Comparison of ENCODE assay signal across 8 cellular contexts in the genomic region with DNA sequence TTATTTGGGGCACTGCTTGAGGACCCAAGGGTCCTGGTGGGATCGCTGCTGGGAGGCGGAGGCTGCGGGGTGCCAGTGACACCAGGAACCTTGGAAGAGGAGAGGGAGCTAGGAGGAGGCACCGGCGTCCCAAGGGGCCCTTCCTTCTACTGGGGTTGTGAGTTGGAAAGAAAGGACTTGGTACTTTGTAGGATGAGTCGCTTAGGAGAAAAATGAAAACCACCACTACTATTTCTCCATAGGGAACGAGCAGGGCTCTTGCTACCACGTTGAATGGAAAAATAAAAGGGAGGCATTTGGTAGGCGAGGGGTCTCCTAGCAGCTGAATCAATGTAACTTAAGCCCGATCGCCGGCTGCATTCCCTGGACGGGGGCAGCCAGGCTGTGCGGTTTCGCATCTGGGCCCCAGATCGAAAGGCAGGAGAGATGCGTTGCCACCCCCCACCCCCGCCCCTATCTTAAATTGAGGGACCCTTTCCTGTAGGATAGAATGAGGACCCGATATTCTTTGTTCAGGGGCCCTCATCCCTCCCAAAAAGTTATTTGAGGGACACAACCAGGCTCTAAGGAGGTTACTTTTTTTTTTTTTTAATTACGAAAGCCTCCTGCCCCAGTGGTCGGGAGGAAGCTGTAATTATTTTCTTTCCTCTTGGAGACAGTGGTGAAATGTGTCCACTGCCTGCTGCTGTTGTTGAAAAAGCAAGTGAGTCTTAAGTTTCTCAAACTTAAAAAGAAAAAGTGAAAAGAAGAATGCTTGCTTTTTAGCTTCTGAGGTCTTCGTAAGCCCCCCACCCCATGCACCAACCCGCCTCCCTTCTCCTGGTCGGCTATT. TPM values are rescaled to one million over a fixed set of nuclear protein-coding genes. Genes with fewer than 3 reads are reported as not detected.
DNase-seq lines count a peak whose midpoint lies in the region; ATAC-seq and TF ChIP-seq lines count a peak whose summit lies in the region.

No MANE protein-coding gene starts in this region.

- H3K4me1 ChIP-seq in ectodermal cell (ENCODE audit: control insufficient read depth, insufficient read depth, low read length), result peaks cover 24% of the 10 kb centered on the region
- peaks cover 34% of the 10 kb centered on the region for H3K4me1 ChIP-seq in neuron (ENCODE audit: insufficient read depth, low read length)

- H2AFZ ChIP-seq in neuron (ENCODE audit: low read depth, low read length), result peak overlapping the region; percentile 66

- peaks cover 4% of the 10 kb centered on the region for H3K36me3 ChIP-seq in ectodermal cell (ENCODE audit: control insufficient read depth, insufficient read depth, low read length)
- H3K36me3 ChIP-seq in neuron (ENCODE audit: insufficient read depth, low read length), result peaks cover 3% of the 10 kb centered on the region

- no peaks in the 10 kb centered on the region for H3K27me3 ChIP-seq in ectodermal cell (ENCODE audit: control insufficient read depth, insufficient read depth, low read length, poor library complexity, severe bottlenecking)
- no peaks in the 10 kb centered on the region for H3K27me3 ChIP-seq in neuron (ENCODE audit: insufficient read depth, low read length)

- no peak for TF ChIP-seq CTCF in C4-2B (conservative IDR thresholded peaks at IDR 0.05)
- TF ChIP-seq CTCF in LNCaP clone FGC (IDR thresholded peaks at IDR 0.05; ENCODE audit: control insufficient read depth, extremely low read depth, insufficient read depth), result no peak

- H3K9me3 ChIP-seq in ectodermal cell (ENCODE audit: control insufficient read depth, low read length), result no peaks in the 10 kb centered on the region
- no peaks in the 10 kb centered on the region for H3K9me3 ChIP-seq in neuron (ENCODE audit: low read length)

- ATAC-seq in HG02938 (IDR thresholded peaks at IDR 0.05; ENCODE audit: unreplicated experiment) (no peak), GM21723 (IDR thresholded peaks at IDR 0.05; ENCODE audit: unreplicated experiment) (no peak), HG03097 (IDR thresholded peaks at IDR 0.05; ENCODE audit: low FRiP score, unreplicated experiment) (no peak)

- peak overlapping the region; percentile 77 for H3K27ac ChIP-seq in C4-2B
- peak overlapping the region; percentile 94 for H3K27ac ChIP-seq in ectodermal cell (ENCODE audit: insufficient read depth, low read depth, low read length, poor library complexity, severe bottlenecking)

- DNase-seq in LNCaP clone FGC (ENCODE audit: low read depth), result no peak
- no peak for DNase-seq in islet precursor cell

- H3K4me3 ChIP-seq in LNCaP clone FGC (ENCODE audit: low read depth, low read length) (peak overlapping the region; percentile 65), ectodermal cell (ENCODE audit: insufficient read depth, low read depth, low read length) (peak overlapping the region; percentile 86), neuron (ENCODE audit: low read length) (peak overlapping the region; percentile 89)

- 0 to 1% methylated on average over 19 to 24 of the region's 24 CpGs for WGBS in ectodermal cell, 2 experiments

RNA-seq across cellular contexts. Expression of a gene that starts 1.3 kb away (rescaled TPM):
- 981 TPM for polyA plus RNA-seq in ectodermal cell (2013, experiment 1 of 4)
- polyA plus RNA-seq in ectodermal cell (2013, experiment 2 of 4), result 842 TPM
- 728 TPM for polyA plus RNA-seq in ectodermal cell (2013, experiment 3 of 4)
- 791 TPM for polyA plus RNA-seq in ectodermal cell (2013, experiment 4 of 4)
